In the genomic region with DNA sequence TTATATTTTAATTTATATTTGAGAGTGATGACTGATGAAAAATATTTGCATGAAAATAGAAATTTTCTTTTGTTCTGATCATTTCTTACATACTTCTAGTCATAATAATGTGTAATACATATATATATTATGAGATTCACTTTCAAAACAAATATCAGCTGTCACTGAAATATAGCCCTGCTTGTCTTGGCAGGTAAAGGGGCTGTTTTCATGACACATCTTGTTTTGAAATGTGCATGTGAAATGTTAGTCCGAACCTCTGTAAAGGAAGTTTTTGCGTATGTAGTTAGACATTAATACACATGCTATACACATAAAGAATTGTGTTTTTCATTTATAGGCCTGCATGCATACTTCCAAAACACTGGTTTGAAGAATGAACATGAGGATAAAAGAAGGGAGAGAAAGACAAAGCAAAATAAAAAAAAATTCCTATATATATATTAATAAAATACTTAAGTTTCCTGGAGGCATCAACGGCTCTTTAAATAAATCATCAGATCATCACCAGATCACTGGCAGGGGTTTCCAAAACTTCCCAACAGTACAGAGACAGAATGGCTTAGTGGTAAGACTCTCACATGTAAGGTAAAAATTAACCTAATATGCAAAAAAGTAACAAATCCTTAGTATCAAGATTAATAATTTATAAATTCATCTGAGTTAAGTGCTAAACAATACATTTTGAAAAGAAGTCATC, we compare ENCODE assay signal across 10 cellular contexts.
DNase-seq lines count a peak whose midpoint lies in the region; ATAC-seq and TF ChIP-seq lines count a peak whose summit lies in the region.
"Had no signal": no experiment of that assay in that cellular context is flagged by ENCODE, and none has a peak within 500 bp of the region (broad histone marks: within the 10 kb centered on the region; RNA-seq: fewer than 3 reads in every experiment).

No MANE protein-coding gene starts in this region.

- H3K27ac ChIP-seq in BLaER1, result no peak overlapping the region
- H3K27ac ChIP-seq in OCI-LY3 (ENCODE audit: low read length), result peak overlapping the region; percentile 93
- H3K27ac ChIP-seq in breast epithelium, result no peak overlapping the region
- H3K27ac ChIP-seq: thoracic aorta had no signal

- H2AFZ ChIP-seq in OCI-LY3 (ENCODE audit: low read depth, low read length), result no peak overlapping the region

- H3K79me2 ChIP-seq in OCI-LY3 (ENCODE audit: low read length), result no peaks in the 10 kb centered on the region

- intact Hi-C loops in breast epithelium (cut with DNase I; ENCODE audit: low total_unique reads), result no loop called here

- ATAC-seq in GM19025 (IDR thresholded peaks at IDR 0.05; ENCODE audit: low read depth, unreplicated experiment) (peak; percentile 24), HG02884 (IDR thresholded peaks at IDR 0.05; ENCODE audit: unreplicated experiment) (peak; percentile 18)

- H3K9ac ChIP-seq in BLaER1 (no peak overlapping the region), OCI-LY3 (ENCODE audit: low read length) (peak overlapping the region; percentile 52)

- TF ChIP-seq CTCF in OCI-LY3 (IDR thresholded peaks at IDR 0.05; ENCODE audit: low read depth, low read length), result no peak
- TF ChIP-seq CTCF in breast epithelium (IDR thresholded peaks at IDR 0.05), result no peak

- peaks cover 22% of the 10 kb centered on the region for H3K4me1 ChIP-seq in BLaER1
- H3K4me1 ChIP-seq in OCI-LY3 (ENCODE audit: low read length), result peaks cover 74% of the 10 kb centered on the region
- H3K4me1 ChIP-seq in breast epithelium, result no peaks in the 10 kb centered on the region

- H3K27me3 ChIP-seq in BLaER1 (no peaks in the 10 kb centered on the region), OCI-LY3 (ENCODE audit: low read depth, low read length) (no peaks in the 10 kb centered on the region), breast epithelium (no peaks in the 10 kb centered on the region)

- peak overlapping the region; percentile 45; the same call in 1 of the 2 replicates for H3K4me2 ChIP-seq in BLaER1
- H3K4me2 ChIP-seq in OCI-LY3 (ENCODE audit: low read length), result peak overlapping the region; percentile 78

- no peaks in the 10 kb centered on the region for H3K9me3 ChIP-seq in BLaER1
- H3K9me3 ChIP-seq in OCI-LY3 (ENCODE audit: insufficient read depth, low read length), result no peaks in the 10 kb centered on the region
- no peaks in the 10 kb centered on the region for H3K9me3 ChIP-seq in breast epithelium
- H3K9me3 ChIP-seq: thoracic aorta had no signal

- TF ChIP-seq POLR2A in breast epithelium (IDR thresholded peaks at IDR 0.05), result no peak

- H3K4me3 ChIP-seq in BLaER1 (no peak overlapping the region), OCI-LY3 (ENCODE audit: low read length) (peak overlapping the region; percentile 52; the same call in 1 of the 2 replicates), breast epithelium (no peak overlapping the region)
- H3K4me3 ChIP-seq: thoracic aorta had no signal

- H3K36me3 ChIP-seq in BLaER1 (peaks cover 42% of the 10 kb centered on the region), OCI-LY3 (replicated peaks; ENCODE audit: low read depth, low read length) (peaks cover 42% of the 10 kb centered on the region), breast epithelium (no peaks in the 10 kb centered on the region)

- DNase-seq in NCI-H774 (lab: John Stamatoyannopoulos, UW) (no peak), LoVo (ENCODE audit: low spot score) (no peak), breast epithelium (ENCODE audit: low spot score in 2 of 2) (no peak), NCI-H510A treated with DMSO at 0.1 percent for 48 hours (lab: John Stamatoyannopoulos, UW) (no peak)
- DNase-seq: mammary epithelial cell had no signal

- H4K20me1 ChIP-seq in BLaER1 (no peaks in the 10 kb centered on the region), OCI-LY3 (ENCODE audit: insufficient read depth, low read length) (no peaks in the 10 kb centered on the region)
